ENCODE assay signal across 9 cellular contexts in the genomic region with DNA sequence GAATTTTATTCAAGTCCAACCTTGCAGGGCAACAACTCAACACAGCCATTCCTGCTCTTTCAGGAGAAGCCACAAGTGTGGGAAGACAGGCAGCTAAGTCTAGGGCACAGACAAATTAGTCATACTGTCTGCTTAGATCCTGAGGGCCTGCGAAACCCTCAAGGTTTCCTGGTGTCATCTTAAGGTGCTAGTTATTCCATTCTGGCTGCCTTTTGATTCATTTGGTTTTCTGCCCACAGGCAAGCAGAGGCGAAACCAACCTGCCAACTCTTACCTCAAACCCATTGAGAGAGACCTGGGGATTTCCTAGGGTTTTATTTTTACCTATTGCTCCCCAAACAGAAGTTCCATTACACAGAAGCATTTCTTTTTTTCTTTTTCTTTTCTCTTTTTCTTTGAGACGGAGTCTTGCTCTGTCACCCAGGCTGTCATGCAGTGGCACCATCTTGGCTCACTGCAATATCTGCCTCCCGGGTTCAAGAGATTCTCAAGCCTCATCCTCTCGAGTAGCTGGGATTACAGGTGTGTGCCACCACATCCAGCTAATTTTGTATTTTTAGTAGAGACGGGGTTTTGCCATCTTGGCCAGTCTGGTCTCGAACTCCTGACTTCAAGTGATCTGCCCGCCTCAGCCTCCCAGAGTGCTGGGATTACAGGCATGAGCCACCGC. TPM values are rescaled to one million over a fixed set of nuclear protein-coding genes. Genes with fewer than 3 reads are reported as not detected.
DNase-seq lines count a peak whose midpoint lies in the region; ATAC-seq and TF ChIP-seq lines count a peak whose summit lies in the region.
"Had no signal": no experiment of that assay in that cellular context is flagged by ENCODE, and none has a peak within 500 bp of the region (broad histone marks: within the 10 kb centered on the region; RNA-seq: fewer than 3 reads in every experiment).

No MANE protein-coding gene starts in this region.

- TF ChIP-seq CTCF in tibial artery (IDR thresholded peaks at IDR 0.05) = no peak

- H3K4me3 ChIP-seq in tibial artery = no peak overlapping the region
- H3K4me3 ChIP-seq: BLaER1 had no signal

- peak; percentile 68 for DNase-seq in stimulated activated naive CD4-positive, alpha-beta T cell treated with Interleukin-2 at 50 U/mL for 16 hours (lab: John Stamatoyannopoulos, UW)
- no peak for DNase-seq in stimulated activated naive CD4-positive, alpha-beta T cell (lab: John Stamatoyannopoulos, UW)
- DNase-seq in stimulated activated CD4-positive, alpha-beta T cell treated with anti-CD3 and anti-CD28 coated beads, Interleukin-1b, Interleukin-23, amount 100 ng/mL, for 48 hours = peak; percentile 78
- DNase-seq in NCI-H524 (lab: John Stamatoyannopoulos, UW) (no peak), AG08396 (ENCODE audit: low spot score) (no peak), tibial artery (no peak)

- no peaks in the 10 kb centered on the region for H3K27me3 ChIP-seq in tibial artery
- H3K27me3 ChIP-seq: BLaER1 had no signal

- H3K4me1 Mint-ChIP-seq in activated T-helper 17 cell treated with anti-CD3 and anti-CD28 coated beads, Interleukin-2, amount 50 U/mL, for 72 hours = peaks cover 38% of the 10 kb centered on the region

- peak; percentile 80 for ATAC-seq in HG03469 (IDR thresholded peaks at IDR 0.05; ENCODE audit: unreplicated experiment)
- ATAC-seq in activated T-helper 17 cell treated with anti-CD3 and anti-CD28 coated beads, Interleukin-2, amount 50 U/mL, for 72 hours (replicated peaks) = peak; percentile 95

- H3K36me3 Mint-ChIP-seq in activated T-helper 17 cell treated with anti-CD3 and anti-CD28 coated beads, Interleukin-2, amount 50 U/mL, for 72 hours (ENCODE audit: low read depth) = no peaks in the 10 kb centered on the region

- no peak overlapping the region for H3K27ac ChIP-seq in tibial artery
- H3K27ac ChIP-seq: BLaER1 had no signal

- H3K27me3 Mint-ChIP-seq in activated T-helper 17 cell treated with anti-CD3 and anti-CD28 coated beads, Interleukin-2, amount 50 U/mL, for 72 hours = no peaks in the 10 kb centered on the region

- H3K4me3 Mint-ChIP-seq in activated T-helper 17 cell treated with anti-CD3 and anti-CD28 coated beads, Interleukin-2, amount 50 U/mL, for 72 hours = peak overlapping the region; percentile 67

- no peaks in the 10 kb centered on the region for H3K9me3 Mint-ChIP-seq in activated T-helper 17 cell treated with anti-CD3 and anti-CD28 coated beads, Interleukin-2, amount 50 U/mL, for 72 hours

- no peaks in the 10 kb centered on the region for H3K9me3 ChIP-seq in tibial artery
- H3K9me3 ChIP-seq: BLaER1 had no signal

- H3K4me1 ChIP-seq in tibial artery = peaks cover 0 to 15% (median 10%) of the 10 kb centered on the region in 4 donors

- peak overlapping the region; percentile 58 for H3K27ac Mint-ChIP-seq in activated T-helper 17 cell treated with anti-CD3 and anti-CD28 coated beads, Interleukin-2, amount 50 U/mL, for 72 hours

- no peaks in the 10 kb centered on the region for H3K36me3 ChIP-seq in tibial artery
- H3K36me3 ChIP-seq: BLaER1 had no signal

- intact Hi-C loops in tibial artery (cut with DNase I; ENCODE audit: low total_unique reads) = no loop called here

RNA-seq across cellular contexts. Expression of a gene that starts 23.7 kb away (rescaled TPM):
- not detected for total RNA-seq in activated T-helper 17 cell treated with anti-CD3 and anti-CD28 coated beads, Interleukin-2, amount 50 U/mL, for 72 hours

RNA-seq across cellular contexts. Expression of a gene that starts 32.3 kb away (rescaled TPM):
- not detected for total RNA-seq in activated T-helper 17 cell treated with anti-CD3 and anti-CD28 coated beads, Interleukin-2, amount 50 U/mL, for 72 hours

Comparison
In these comparisons a context has a peak if more than half of its experiments do, and no peak if none do; other contexts are left out.
1. DNase-seq: peak in stimulated activated naive CD4-positive, alpha-beta T cell treated with Interleukin-2 at 50 U/mL for 16 hours (single experiment) and stimulated activated CD4-positive, alpha-beta T cell treated with anti-CD3 and anti-CD28 coated beads, Interleukin-1b, Interleukin-23, amount 100 ng/mL, for 48 hours (single experiment); none in stimulated activated naive CD4-positive, alpha-beta T cell (0 of 6), NCI-H524 (0 of 2), AG08396 (single experiment) and tibial artery (0 of 2).